ENCODE assay signal across 3 cellular contexts in genomic region chr11:120937501-120937900, GRCh38.
TF ChIP-seq lines count a peak whose summit lies in the region.

No MANE protein-coding gene starts in this region.

TF ChIP-seq in SK-N-SH, 30 proteins besides CTCF, POLR2A, EP300 and RAD21 (continued from another document):
- TF ChIP-seq MXI1 (IDR thresholded peaks at IDR 0.05; ENCODE audit: low read depth, low read length): peak; percentile 51; the same call in 1 of the 2 replicates
- no peak for TF ChIP-seq TAF1 (IDR thresholded peaks at IDR 0.05; ENCODE audit: borderline replicate concordance, low read depth, low read length)

TF ChIP-seq in SK-N-SH treated with all-trans-retinoic acid at 6 μM for 48 hours, 23 proteins besides CTCF, POLR2A, EP300 and RAD21 (continued from another document):
- no peak for TF ChIP-seq ZFP30 (CRISPR knock-in tag; IDR thresholded peaks at IDR 0.05)
- TF ChIP-seq POU6F1 (CRISPR knock-in tag; IDR thresholded peaks at IDR 0.05; ENCODE audit: borderline replicate concordance, low read depth): no peak
- no peak for TF ChIP-seq CSDC2 (CRISPR knock-in tag; IDR thresholded peaks at IDR 0.05)
- no peak for TF ChIP-seq ZFP3 (CRISPR knock-in tag; IDR thresholded peaks at IDR 0.05)
- no peak for TF ChIP-seq RARB (CRISPR knock-in tag; IDR thresholded peaks at IDR 0.05)
- TF ChIP-seq, protein P1, sequence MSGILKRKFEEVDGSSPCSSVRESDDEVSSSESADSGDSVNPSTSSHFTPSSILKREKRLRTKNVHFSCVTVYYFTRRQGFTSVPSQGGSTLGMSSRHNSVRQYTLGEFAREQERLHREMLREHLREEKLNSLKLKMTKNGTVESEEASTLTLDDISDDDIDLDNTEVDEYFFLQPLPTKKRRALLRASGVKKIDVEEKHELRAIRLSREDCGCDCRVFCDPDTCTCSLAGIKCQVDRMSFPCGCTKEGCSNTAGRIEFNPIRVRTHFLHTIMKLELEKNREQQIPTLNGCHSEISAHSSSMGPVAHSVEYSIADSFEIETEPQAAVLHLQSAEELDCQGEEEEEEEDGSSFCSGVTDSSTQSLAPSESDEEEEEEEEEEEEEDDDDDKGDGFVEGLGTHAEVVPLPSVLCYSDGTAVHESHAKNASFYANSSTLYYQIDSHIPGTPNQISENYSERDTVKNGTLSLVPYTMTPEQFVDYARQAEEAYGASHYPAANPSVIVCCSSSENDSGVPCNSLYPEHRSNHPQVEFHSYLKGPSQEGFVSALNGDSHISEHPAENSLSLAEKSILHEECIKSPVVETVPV (CRISPR knock-in tag; IDR thresholded peaks at IDR 0.05): no peak
- no peak for TF ChIP-seq ESRRG (CRISPR knock-in tag; IDR thresholded peaks at IDR 0.05)
- no peak for TF ChIP-seq ZNF8 (CRISPR knock-in tag; IDR thresholded peaks at IDR 0.05)
- no peak for TF ChIP-seq ISL1 (CRISPR knock-in tag; IDR thresholded peaks at IDR 0.05)
- no peak for TF ChIP-seq BACH2 (CRISPR knock-in tag; IDR thresholded peaks at IDR 0.05; ENCODE audit: borderline replicate concordance)
- no peak for TF ChIP-seq SNAI2 (CRISPR knock-in tag; IDR thresholded peaks at IDR 0.05)
- no peak for TF ChIP-seq TCF4 (CRISPR knock-in tag; IDR thresholded peaks at IDR 0.05; ENCODE audit: borderline replicate concordance)
- no peak for TF ChIP-seq CREB5 (CRISPR knock-in tag; IDR thresholded peaks at IDR 0.05; ENCODE audit: low read depth)
- TF ChIP-seq ARNTL (CRISPR knock-in tag; IDR thresholded peaks at IDR 0.05; ENCODE audit: borderline replicate concordance, low read depth): no peak
- no peak for TF ChIP-seq PATZ1 (CRISPR knock-in tag; IDR thresholded peaks at IDR 0.05; ENCODE audit: borderline replicate concordance)
- TF ChIP-seq PPARA (CRISPR knock-in tag; IDR thresholded peaks at IDR 0.05; ENCODE audit: borderline replicate concordance): no peak
- no peak for TF ChIP-seq GLIS3 (CRISPR knock-in tag; IDR thresholded peaks at IDR 0.05)
TF ChIP-seq in SK-N-SH treated with all-trans-retinoic acid at 6 μM for 48 hours: peak in this region for 0.

TF ChIP-seq in H1, 55 proteins besides CTCF, POLR2A, EP300 and RAD21 (continued from another document):
- TF ChIP-seq SP4 (IDR thresholded peaks at IDR 0.05; ENCODE audit: low read length): no peak
- TF ChIP-seq BACH1 (IDR thresholded peaks at IDR 0.05; ENCODE audit: low read length): no peak
- TF ChIP-seq EGR1 (IDR thresholded peaks at IDR 0.05; ENCODE audit: borderline replicate concordance, low read depth, low read length): no peak
- no peak for TF ChIP-seq CBX8 (IDR thresholded peaks at IDR 0.05; ENCODE audit: borderline replicate concordance, low read depth, low read length)
